In genomic region chr6:21101694-21102093, GRCh38 we compare ENCODE assay signal across 1 cellular context.
TF ChIP-seq lines count a peak whose summit lies in the region.

No MANE protein-coding gene starts in this region.

TF ChIP-seq in K562, 482 proteins besides CTCF, POLR2A, EP300 and RAD21 (continued from another document and continues in another):
- TF ChIP-seq ZBTB9 (CRISPR knock-in tag; IDR thresholded peaks at IDR 0.05) (no peak), HCFC1 (IDR thresholded peaks at IDR 0.05; ENCODE audit: low read depth, low read length) (no peak), MBD1 (CRISPR knock-in tag; IDR thresholded peaks at IDR 0.05) (no peak), CC2D1A (IDR thresholded peaks at IDR 0.05) (peak; percentile 90; the same call in 1 of the 2 replicates), CREB3L1 (IDR thresholded peaks at IDR 0.05; ENCODE audit: borderline replicate concordance, low read depth) (no peak), PKNOX1 (IDR thresholded peaks at IDR 0.05) (peak; percentile 38; the same call in 1 of the 2 replicates), DIDO1 (tag; IDR thresholded peaks at IDR 0.05; ENCODE audit: low read depth) (no peak), GATAD2B (IDR thresholded peaks at IDR 0.05; ENCODE audit: borderline replicate concordance) (0 out of 2 replicates have a peak, but pooled peaks have one; percentile 45), UBTF (IDR thresholded peaks at IDR 0.05; ENCODE audit: borderline replicate concordance in 1 of 2, low read depth in 2 of 2, low read length in 2 of 2) (no peak), ZNF23 (CRISPR knock-in tag; IDR thresholded peaks at IDR 0.05) (no peak), RCOR1 (IDR thresholded peaks at IDR 0.05; ENCODE audit: borderline replicate concordance in 1 of 2, low read depth in 2 of 2, low read length in 2 of 2) (0 out of 4 replicates have a peak, but pooled peaks of 1 of the 2 experiments have one; percentile 27), MGA (IDR thresholded peaks at IDR 0.05) (no peak), ZC3H11A (IDR thresholded peaks at IDR 0.05; ENCODE audit: low read depth, low read length) (no peak), ZNF512 (tag; IDR thresholded peaks at IDR 0.05) (no peak), JUNB (CRISPR knock-in tag; conservative IDR thresholded peaks at IDR 0.05) (no peak), ZMIZ1 (IDR thresholded peaks at IDR 0.05; ENCODE audit: low read depth in 2 of 2, low read length in 2 of 2) (0 out of 4 replicates have a peak, but pooled peaks of 1 of the 2 experiments have one; percentile 67), ARID1B (IDR thresholded peaks at IDR 0.05) (peak; percentile 94), HES1 (IDR thresholded peaks at IDR 0.05; ENCODE audit: low read depth) (no peak), THRAP3 (IDR thresholded peaks at IDR 0.05; ENCODE audit: borderline replicate concordance) (no peak), KLF10 (CRISPR knock-in tag; IDR thresholded peaks at IDR 0.05) (no peak)
